ENCODE assay signal across 8 cellular contexts in the genomic region with DNA sequence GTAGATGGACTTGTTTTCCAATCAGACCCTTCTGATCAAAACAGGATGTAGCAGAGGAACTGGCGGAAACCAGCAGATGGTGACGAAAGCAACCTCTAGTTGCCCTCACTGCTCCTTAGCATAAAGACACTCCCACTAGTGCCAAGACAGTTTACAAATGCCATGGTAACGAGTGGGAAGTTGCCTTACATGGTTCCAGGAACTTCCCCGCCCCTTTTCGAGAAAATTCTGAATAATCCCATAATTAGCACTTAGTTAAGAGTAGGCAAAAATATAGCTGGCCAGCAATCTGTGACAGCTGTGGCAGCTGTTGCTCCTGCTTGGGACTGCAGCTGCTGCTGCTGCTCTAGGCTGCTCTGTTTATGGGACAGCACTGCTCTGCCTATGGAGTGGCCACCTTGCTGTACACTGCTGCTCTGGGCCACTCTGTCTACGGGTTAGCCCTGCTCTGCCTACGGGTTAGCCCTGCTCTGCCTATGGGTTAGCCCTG. TPM values are rescaled to one million over a fixed set of nuclear protein-coding genes. Genes with fewer than 3 reads are reported as not detected.
DNase-seq lines count a peak whose midpoint lies in the region; ATAC-seq, FAIRE-seq and TF ChIP-seq lines count a peak whose summit lies in the region.

No MANE protein-coding gene starts in this region.

- DNase-seq in SK-N-SH (no peak), RPMI7951 (ENCODE audit: low read depth) (peak; percentile 37), adrenal gland (peak in 6 of 7 donors; percentile 21 to 67 (median 36)), RCC 7860 (ENCODE audit: low spot score) (no peak), MG63 (no peak), nephron progenitor cell (no peak)
- peak; percentile 10 for DNase-seq in stimulated activated CD4-positive, alpha-beta T cell treated with anti-CD3 and anti-CD28 coated beads, Interleukin-4, amount 100 ng/mL, for 1 hour

- no peak overlapping the region for H3K4me2 ChIP-seq in SK-N-SH

- no peaks in the 10 kb centered on the region for H3K9me3 ChIP-seq in SK-N-SH
- no peaks in the 10 kb centered on the region for H3K9me3 ChIP-seq in adrenal gland (replicated peaks in 1 of 3)
- no peaks in the 10 kb centered on the region for H3K9me3 ChIP-seq in MG63

- H4K20me1 ChIP-seq in SK-N-SH (ENCODE audit: insufficient read depth), result no peaks in the 10 kb centered on the region

- 39% methylated on average over 6 of the region's 7 CpGs for WGBS in SK-N-SH (ENCODE audit: low lambda C conversion rate)
- WGBS in adrenal gland, 4 donors, result 56 to 66% (median 61%) methylated on average over 7 of the region's 7 CpGs

- no peaks in the 10 kb centered on the region for H3K9me3 Mint-ChIP-seq in nephron progenitor cell

- H3K27ac Mint-ChIP-seq in nephron progenitor cell, result no peak overlapping the region

- POLR2A ChIA-PET in SK-N-SH (lab: Yijun Ruan, JAX), result interaction anchor here (0.6 kb wide), 1 partner anchor 12 kb away, joined by 3 read pairs; no protein-coding TSS in a partner anchor

- no peak overlapping the region for H3K4me3 Mint-ChIP-seq in nephron progenitor cell

- H3F3A ChIP-seq in SK-N-SH (replicated peaks; ENCODE audit: insufficient read depth), result no peaks in the 10 kb centered on the region

- H3K9ac ChIP-seq in SK-N-SH, result no peak overlapping the region

- no peak for TF ChIP-seq RAD21 in SK-N-SH (IDR thresholded peaks at IDR 0.05; ENCODE audit: low read length)

- peaks cover 3% of the 10 kb centered on the region for H3K27me3 Mint-ChIP-seq in nephron progenitor cell (ENCODE audit: low read depth, poor library complexity)

- no peaks in the 10 kb centered on the region for H3K36me3 Mint-ChIP-seq in nephron progenitor cell (ENCODE audit: low read depth)

- H3K4me1 Mint-ChIP-seq in nephron progenitor cell, result no peaks in the 10 kb centered on the region

- TF ChIP-seq CTCF in SK-N-SH (IDR thresholded peaks at IDR 0.05) (no peak), adrenal gland (IDR thresholded peaks at IDR 0.05) (no peak), nephron progenitor cell (IDR thresholded peaks at IDR 0.05) (no peak)

- no peaks in the 10 kb centered on the region for H3K9me2 ChIP-seq in SK-N-SH

- H2AFZ ChIP-seq in SK-N-SH (ENCODE audit: low read depth), result no peak overlapping the region

- H3K4me1 ChIP-seq in SK-N-SH (ENCODE audit: control insufficient read depth in 1 of 2, insufficient read depth in 2 of 2, low read depth in 1 of 2, low read length in 1 of 2) (no peaks in the 10 kb centered on the region; a peak in 1 of 4 replicates), adrenal gland (replicated peaks in 1 of 2) (peaks cover 6 to 13% of the 10 kb centered on the region in 2 donors)

- TF ChIP-seq EP300 in SK-N-SH (IDR thresholded peaks at IDR 0.05; ENCODE audit: borderline replicate concordance in 1 of 2, low read depth in 1 of 2, low read length in 1 of 2), result no peak

- H3K4me3 ChIP-seq in SK-N-SH (ENCODE audit: low read depth in 2 of 2, low read length in 1 of 2), result no peak overlapping the region
- H3K4me3 ChIP-seq in adrenal gland, result no peak overlapping the region
- H3K4me3 ChIP-seq in MG63, result no peak overlapping the region

- intact Hi-C loops in adrenal gland (cut with DNase I), result no loop called here

- no peak for FAIRE-seq in RCC 7860 (lab: Jason Lieb, UNC)

- ATAC-seq in SK-N-SH treated with all-trans-retinoic acid at 6 μM for 48 hours, result peak; percentile 30; the same call in 2 of the 3 replicates

- H3K36me3 ChIP-seq in SK-N-SH (replicated peaks in 1 of 2; ENCODE audit: control insufficient read depth in 1 of 2, insufficient read depth in 2 of 2, low read length in 1 of 2) (no peaks in the 10 kb centered on the region), adrenal gland (replicated peaks in 1 of 2) (no peaks in the 10 kb centered on the region), MG63 (no peaks in the 10 kb centered on the region)

- H3K79me2 ChIP-seq in SK-N-SH (ENCODE audit: insufficient read depth), result no peaks in the 10 kb centered on the region

- H3K27me3 ChIP-seq in SK-N-SH (ENCODE audit: insufficient read depth), result no peaks in the 10 kb centered on the region
- H3K27me3 ChIP-seq in adrenal gland, result no peaks in the 10 kb centered on the region
- H3K27me3 ChIP-seq in MG63, result no peaks in the 10 kb centered on the region

- CTCF ChIA-PET in SK-N-SH (lab: Yijun Ruan, JAX), result interaction anchor here (1.1 to 1.6 kb wide), 2 partner anchors 11 to 99 kb away, joined by 3 read pairs; no protein-coding TSS in a partner anchor

- H3K27ac ChIP-seq in SK-N-SH (ENCODE audit: low read depth in 2 of 2, low read length in 1 of 2) (no peak overlapping the region), adrenal gland (peak overlapping the region in 1 of 5 donors; percentile 63)

- no peak for TF ChIP-seq POLR2A in adrenal gland (IDR thresholded peaks at IDR 0.05)

TF ChIP-seq in SK-N-SH treated with all-trans-retinoic acid at 6 μM for 48 hours, 23 proteins besides CTCF, POLR2A, EP300 and RAD21 (continues in another document):
- no peak for TF ChIP-seq TCF4 (CRISPR knock-in tag; IDR thresholded peaks at IDR 0.05; ENCODE audit: borderline replicate concordance)
- TF ChIP-seq SNAI2 (CRISPR knock-in tag; IDR thresholded peaks at IDR 0.05), result no peak
- TF ChIP-seq CSDC2 (CRISPR knock-in tag; IDR thresholded peaks at IDR 0.05), result no peak
- no peak for TF ChIP-seq PPARA (CRISPR knock-in tag; IDR thresholded peaks at IDR 0.05; ENCODE audit: borderline replicate concordance)
- no peak for TF ChIP-seq ARNTL (CRISPR knock-in tag; IDR thresholded peaks at IDR 0.05; ENCODE audit: borderline replicate concordance, low read depth)
- no peak for TF ChIP-seq TOX (CRISPR knock-in tag; IDR thresholded peaks at IDR 0.05; ENCODE audit: borderline replicate concordance)
- TF ChIP-seq, protein P1, sequence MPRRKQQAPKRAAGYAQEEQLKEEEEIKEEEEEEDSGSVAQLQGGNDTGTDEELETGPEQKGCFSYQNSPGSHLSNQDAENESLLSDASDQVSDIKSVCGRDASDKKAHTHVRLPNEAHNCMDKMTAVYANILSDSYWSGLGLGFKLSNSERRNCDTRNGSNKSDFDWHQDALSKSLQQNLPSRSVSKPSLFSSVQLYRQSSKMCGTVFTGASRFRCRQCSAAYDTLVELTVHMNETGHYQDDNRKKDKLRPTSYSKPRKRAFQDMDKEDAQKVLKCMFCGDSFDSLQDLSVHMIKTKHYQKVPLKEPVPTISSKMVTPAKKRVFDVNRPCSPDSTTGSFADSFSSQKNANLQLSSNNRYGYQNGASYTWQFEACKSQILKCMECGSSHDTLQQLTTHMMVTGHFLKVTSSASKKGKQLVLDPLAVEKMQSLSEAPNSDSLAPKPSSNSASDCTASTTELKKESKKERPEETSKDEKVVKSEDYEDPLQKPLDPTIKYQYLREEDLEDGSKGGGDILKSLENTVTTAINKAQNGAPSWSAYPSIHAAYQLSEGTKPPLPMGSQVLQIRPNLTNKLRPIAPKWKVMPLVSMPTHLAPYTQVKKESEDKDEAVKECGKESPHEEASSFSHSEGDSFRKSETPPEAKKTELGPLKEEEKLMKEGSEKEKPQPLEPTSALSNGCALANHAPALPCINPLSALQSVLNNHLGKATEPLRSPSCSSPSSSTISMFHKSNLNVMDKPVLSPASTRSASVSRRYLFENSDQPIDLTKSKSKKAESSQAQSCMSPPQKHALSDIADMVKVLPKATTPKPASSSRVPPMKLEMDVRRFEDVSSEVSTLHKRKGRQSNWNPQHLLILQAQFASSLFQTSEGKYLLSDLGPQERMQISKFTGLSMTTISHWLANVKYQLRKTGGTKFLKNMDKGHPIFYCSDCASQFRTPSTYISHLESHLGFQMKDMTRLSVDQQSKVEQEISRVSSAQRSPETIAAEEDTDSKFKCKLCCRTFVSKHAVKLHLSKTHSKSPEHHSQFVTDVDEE (CRISPR knock-in tag; IDR thresholded peaks at IDR 0.05), result no peak
- TF ChIP-seq ZNF8 (CRISPR knock-in tag; IDR thresholded peaks at IDR 0.05), result no peak

TF ChIP-seq in SK-N-SH, 30 proteins besides CTCF, POLR2A, EP300 and RAD21:
- no peak for TF ChIP-seq ZBTB33 (IDR thresholded peaks at IDR 0.05; ENCODE audit: borderline replicate concordance, low read depth)
- TF ChIP-seq, protein P2, sequence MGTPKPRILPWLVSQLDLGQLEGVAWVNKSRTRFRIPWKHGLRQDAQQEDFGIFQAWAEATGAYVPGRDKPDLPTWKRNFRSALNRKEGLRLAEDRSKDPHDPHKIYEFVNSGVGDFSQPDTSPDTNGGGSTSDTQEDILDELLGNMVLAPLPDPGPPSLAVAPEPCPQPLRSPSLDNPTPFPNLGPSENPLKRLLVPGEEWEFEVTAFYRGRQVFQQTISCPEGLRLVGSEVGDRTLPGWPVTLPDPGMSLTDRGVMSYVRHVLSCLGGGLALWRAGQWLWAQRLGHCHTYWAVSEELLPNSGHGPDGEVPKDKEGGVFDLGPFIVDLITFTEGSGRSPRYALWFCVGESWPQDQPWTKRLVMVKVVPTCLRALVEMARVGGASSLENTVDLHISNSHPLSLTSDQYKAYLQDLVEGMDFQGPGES (IDR thresholded peaks at IDR 0.05; ENCODE audit: low read depth, low read length), result no peak
- TF ChIP-seq RCOR1 (IDR thresholded peaks at IDR 0.05; ENCODE audit: low read length), result no peak
- no peak for TF ChIP-seq FOXJ3 (CRISPR knock-in tag; IDR thresholded peaks at IDR 0.05)
- no peak for TF ChIP-seq JUND (IDR thresholded peaks at IDR 0.05)
- TF ChIP-seq MEF2A (IDR thresholded peaks at IDR 0.05; ENCODE audit: borderline replicate concordance, low read depth), result no peak
- no peak for TF ChIP-seq RFX5 (IDR thresholded peaks at IDR 0.05; ENCODE audit: low read length)

RNA-seq across cellular contexts. Expression of gene SORL1, which starts 33.4 kb away (rescaled TPM):
- polyA plus RNA-seq in SK-N-SH (2012; rRNA removed) (6.1 and 7.1 TPM in 2 replicates), adrenal gland (1 to 10 TPM; 1.0 to 4.9 (median 2.3) TPM)
- 4.6 and 5.6 TPM in 2 replicates for polyA plus RNA-seq in SK-N-SH (2012; cell fraction: cytosol; rRNA removed)
- 8.0 and 12.2 TPM in 2 replicates for polyA plus RNA-seq in SK-N-SH (2012; cell fraction: nucleus; rRNA removed)
- total RNA-seq in RPMI7951 (2014; rRNA removed; shearing (Covaris generic)), result 0.60 and 1.3 TPM in 2 replicates
- 10 to 100 TPM in 5 of 8 donors, 1 to 10 TPM in 3; 5.2 to 28.6 (median 12.1) TPM for total RNA-seq in adrenal gland
- 0.59 and 0.69 TPM in 2 replicates for total RNA-seq in MG63 (2014; rRNA removed; shearing (Covaris generic); ENCODE audit: low replicate concordance)

Comparison
In these comparisons a context has a peak if more than half of its experiments do, and no peak if none do; other contexts are left out.
1. DNase-seq: peak in RPMI7951 (single experiment), adrenal gland (6 of 7) and stimulated activated CD4-positive, alpha-beta T cell treated with anti-CD3 and anti-CD28 coated beads, Interleukin-4, amount 100 ng/mL, for 1 hour (single experiment); none in SK-N-SH (single experiment), RCC 7860 (single experiment), MG63 (single experiment) and nephron progenitor cell (single experiment).